ENCODE assay signal across 24 cellular contexts in genomic region chr2:220678943-220679342, GRCh38.
"Had no signal": no experiment of that assay in that cellular context is flagged by ENCODE, and none has a peak within 500 bp of the region (broad histone marks: within the 10 kb centered on the region; RNA-seq: fewer than 3 reads in every experiment).

No MANE protein-coding gene starts in this region.

- ATAC-seq: effector memory CD8-positive, alpha-beta T cell; esophagus mucosa; foreskin keratinocyte; gastrocnemius medialis; gastroesophageal sphincter had no signal

- H3K27me3 ChIP-seq: colonic mucosa, foreskin keratinocyte, gastrocnemius medialis, gastroesophageal sphincter, heart left ventricle, heart right ventricle had no signal

- H3K4me1 ChIP-seq: colonic mucosa, esophagus muscularis mucosa, gastrocnemius medialis, gastroesophageal sphincter had no signal

- H3K4me3 ChIP-seq: colonic mucosa, coronary artery, dorsolateral prefrontal cortex, esophagus muscularis mucosa, esophagus squamous epithelium, gastrocnemius medialis, gastroesophageal sphincter, heart left ventricle, heart right ventricle had no signal

- H3K27ac ChIP-seq: colonic mucosa, coronary artery, dorsolateral prefrontal cortex, epithelial cell of prostate, esophagus muscularis mucosa, esophagus squamous epithelium, foreskin keratinocyte, gastrocnemius medialis, gastroesophageal sphincter, heart left ventricle, heart right ventricle had no signal

- H3K36me3 ChIP-seq: colonic mucosa, esophagus muscularis mucosa, esophagus squamous epithelium, gastrocnemius medialis, gastroesophageal sphincter, heart left ventricle, heart right ventricle had no signal

- H3K9me3 ChIP-seq: colonic mucosa, esophagus muscularis mucosa, esophagus squamous epithelium, gastrocnemius medialis, gastroesophageal sphincter, heart left ventricle, heart right ventricle had no signal

- DNase-seq: colonic mucosa; cortex of kidney; dermis blood vessel endothelial cell; dorsolateral prefrontal cortex; effector CD4-positive, alpha-beta T cell; effector CD8-positive, alpha-beta T cell; effector memory CD4-positive, alpha-beta T cell; effector memory CD8-positive, alpha-beta T cell; endodermal cell; erythroblast; esophagus squamous epithelium; foreskin fibroblast; foreskin keratinocyte; foreskin melanocyte; gastrocnemius medialis; glutamatergic neuron; head of caudate nucleus; heart left ventricle; heart right ventricle had no signal
